ENCODE assay signal across 1 cellular context in the genomic region with DNA sequence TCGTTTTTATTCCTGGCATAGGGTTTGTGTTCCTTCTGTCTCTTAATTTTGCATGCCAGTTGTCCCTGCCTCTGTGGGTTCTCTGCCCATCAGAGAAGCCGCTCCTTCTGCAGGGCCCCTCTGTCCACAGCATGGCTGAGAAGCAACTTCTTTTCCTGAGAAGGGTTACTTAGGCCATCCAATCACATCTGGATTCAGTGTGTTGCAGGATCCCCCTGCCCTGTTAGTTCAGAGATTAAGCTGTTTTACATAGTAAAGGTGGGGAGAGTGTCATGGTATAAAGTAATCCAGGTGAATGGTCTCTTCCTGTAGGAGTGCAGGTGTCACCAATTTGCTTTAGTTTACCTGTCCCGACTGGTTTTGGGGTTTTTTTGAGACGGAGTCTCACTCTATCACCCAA.
TF ChIP-seq lines count a peak whose summit lies in the region.

No MANE protein-coding gene starts in this region.

TF ChIP-seq in HCT116, 20 proteins besides CTCF, POLR2A, EP300 and RAD21 (continued from another document):
- no peak for TF ChIP-seq YY1 (IDR thresholded peaks at IDR 0.05; ENCODE audit: extremely low read depth, insufficient replicate concordance, low read depth, low read length)
- no peak for TF ChIP-seq CBX3 (IDR thresholded peaks at IDR 0.05; ENCODE audit: low read depth)
- TF ChIP-seq, protein P1, sequence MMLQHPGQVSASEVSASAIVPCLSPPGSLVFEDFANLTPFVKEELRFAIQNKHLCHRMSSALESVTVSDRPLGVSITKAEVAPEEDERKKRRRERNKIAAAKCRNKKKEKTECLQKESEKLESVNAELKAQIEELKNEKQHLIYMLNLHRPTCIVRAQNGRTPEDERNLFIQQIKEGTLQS (IDR thresholded peaks at IDR 0.05): no peak
- no peak for TF ChIP-seq SIN3A (IDR thresholded peaks at IDR 0.05; ENCODE audit: low read depth)
- no peak for TF ChIP-seq ZNF274 (IDR thresholded peaks at IDR 0.05; ENCODE audit: low read depth, low read length)
- TF ChIP-seq ZBTB33 (IDR thresholded peaks at IDR 0.05; ENCODE audit: extremely low read depth, insufficient replicate concordance, low read length): no peak
- no peak for TF ChIP-seq SP1 (IDR thresholded peaks at IDR 0.05; ENCODE audit: low read depth)
- TF ChIP-seq, protein P2, sequence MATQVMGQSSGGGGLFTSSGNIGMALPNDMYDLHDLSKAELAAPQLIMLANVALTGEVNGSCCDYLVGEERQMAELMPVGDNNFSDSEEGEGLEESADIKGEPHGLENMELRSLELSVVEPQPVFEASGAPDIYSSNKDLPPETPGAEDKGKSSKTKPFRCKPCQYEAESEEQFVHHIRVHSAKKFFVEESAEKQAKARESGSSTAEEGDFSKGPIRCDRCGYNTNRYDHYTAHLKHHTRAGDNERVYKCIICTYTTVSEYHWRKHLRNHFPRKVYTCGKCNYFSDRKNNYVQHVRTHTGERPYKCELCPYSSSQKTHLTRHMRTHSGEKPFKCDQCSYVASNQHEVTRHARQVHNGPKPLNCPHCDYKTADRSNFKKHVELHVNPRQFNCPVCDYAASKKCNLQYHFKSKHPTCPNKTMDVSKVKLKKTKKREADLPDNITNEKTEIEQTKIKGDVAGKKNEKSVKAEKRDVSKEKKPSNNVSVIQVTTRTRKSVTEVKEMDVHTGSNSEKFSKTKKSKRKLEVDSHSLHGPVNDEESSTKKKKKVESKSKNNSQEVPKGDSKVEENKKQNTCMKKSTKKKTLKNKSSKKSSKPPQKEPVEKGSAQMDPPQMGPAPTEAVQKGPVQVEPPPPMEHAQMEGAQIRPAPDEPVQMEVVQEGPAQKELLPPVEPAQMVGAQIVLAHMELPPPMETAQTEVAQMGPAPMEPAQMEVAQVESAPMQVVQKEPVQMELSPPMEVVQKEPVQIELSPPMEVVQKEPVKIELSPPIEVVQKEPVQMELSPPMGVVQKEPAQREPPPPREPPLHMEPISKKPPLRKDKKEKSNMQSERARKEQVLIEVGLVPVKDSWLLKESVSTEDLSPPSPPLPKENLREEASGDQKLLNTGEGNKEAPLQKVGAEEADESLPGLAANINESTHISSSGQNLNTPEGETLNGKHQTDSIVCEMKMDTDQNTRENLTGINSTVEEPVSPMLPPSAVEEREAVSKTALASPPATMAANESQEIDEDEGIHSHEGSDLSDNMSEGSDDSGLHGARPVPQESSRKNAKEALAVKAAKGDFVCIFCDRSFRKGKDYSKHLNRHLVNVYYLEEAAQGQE (IDR thresholded peaks at IDR 0.05; ENCODE audit: low read depth): no peak
- TF ChIP-seq EZH2phosphoT487 (IDR thresholded peaks at IDR 0.05; ENCODE audit: borderline replicate concordance): no peak
TF ChIP-seq in HCT116: peak in this region for 0.
